Comparison of ENCODE assay signal across 15 cellular contexts in the genomic region with DNA sequence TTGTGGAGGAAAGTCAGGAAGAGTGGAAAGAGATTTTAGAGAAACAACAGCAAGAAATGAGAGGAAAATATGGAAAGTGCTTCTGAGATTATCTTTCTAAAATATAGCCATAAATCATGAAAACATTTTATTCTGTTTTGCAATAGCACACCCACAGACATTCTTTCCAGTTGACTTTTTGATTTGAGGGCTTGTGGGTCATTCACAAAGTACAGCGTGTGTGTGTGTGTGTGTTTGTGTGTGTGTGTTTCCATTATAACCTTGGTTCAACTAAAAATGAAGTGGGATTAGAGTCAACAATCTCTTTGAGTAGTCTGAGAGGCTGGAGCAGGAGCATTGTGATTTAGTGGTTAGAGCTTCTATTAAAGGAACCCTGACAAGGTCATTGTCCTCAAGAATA.
A peak's percentile ranks its signal among the peaks of the same experiment; 100 is the strongest.
DNase-seq lines count a peak whose midpoint lies in the region; ATAC-seq and TF ChIP-seq lines count a peak whose summit lies in the region.
"Had no signal": no experiment of that assay in that cellular context is flagged by ENCODE, and none has a peak within 500 bp of the region (broad histone marks: within the 10 kb centered on the region; RNA-seq: fewer than 3 reads in every experiment).

No MANE protein-coding gene starts in this region.

- H3K4me2 ChIP-seq in fibroblast of lung (ENCODE audit: extremely low read depth, insufficient read depth, low read length) (no peak overlapping the region), osteoblast (ENCODE audit: insufficient read depth, low read length) (peak overlapping the region; percentile 64)

- CTCF ChIA-PET in naive thymus-derived CD4-positive, alpha-beta T cell (lab: Charles Lee): no interaction called here

- no peaks in the 10 kb centered on the region for H3K27me3 ChIP-seq in fibroblast of lung (ENCODE audit: control insufficient read depth, insufficient read depth, low read length)
- H3K27me3 ChIP-seq in osteoblast (ENCODE audit: insufficient read depth, low read length): no peaks in the 10 kb centered on the region
- H3K27me3 ChIP-seq in naive thymus-derived CD4-positive, alpha-beta T cell (ENCODE audit: control insufficient read depth in 2 of 2, insufficient read depth in 2 of 2, low read length in 2 of 2): peaks cover 0 to 2% of the 10 kb centered on the region in 2 donors

- POLR2A ChIA-PET in naive thymus-derived CD4-positive, alpha-beta T cell (lab: Charles Lee): no interaction called here

- H3K4me1 ChIP-seq in fibroblast of lung (ENCODE audit: control insufficient read depth, extremely low read depth, insufficient read depth, low read length) (no peaks in the 10 kb centered on the region), osteoblast (ENCODE audit: insufficient read depth, low read length) (peaks cover 23% of the 10 kb centered on the region)
- no peaks in the 10 kb centered on the region for H3K4me1 ChIP-seq in naive thymus-derived CD4-positive, alpha-beta T cell (ENCODE audit: control insufficient read depth in 2 of 2, insufficient read depth in 2 of 2, low read length in 2 of 2)

- no peak overlapping the region for H3K4me3 Mint-ChIP-seq in naive thymus-derived CD4-positive, alpha-beta T cell
- H3K4me3 Mint-ChIP-seq: activated CD8-positive, alpha-beta T cell treated with anti-CD3 and anti-CD28 coated beads, Interleukin-2, amount 10 ng/mL, durations not matched to agents 7 days and 5 days; activated T-helper 17 cell treated with anti-CD3 and anti-CD28 coated beads, Interleukin-2, amount 50 U/mL, for 72 hours had no signal

- H3K79me2 ChIP-seq in fibroblast of lung (ENCODE audit: control insufficient read depth, insufficient read depth, low read length) (no peaks in the 10 kb centered on the region), osteoblast (ENCODE audit: insufficient read depth, low read length) (no peaks in the 10 kb centered on the region)

- H3K9me3 ChIP-seq in fibroblast of lung (ENCODE audit: control insufficient read depth, insufficient read depth, low read depth, low read length) (no peaks in the 10 kb centered on the region), osteoblast (ENCODE audit: low read depth, low read length) (no peaks in the 10 kb centered on the region)
- no peaks in the 10 kb centered on the region for H3K9me3 ChIP-seq in naive thymus-derived CD4-positive, alpha-beta T cell (ENCODE audit: control insufficient read depth in 2 of 3, low read length in 3 of 3)

- no peak for TF ChIP-seq CTCF in AG09309 (IDR thresholded peaks at IDR 0.05; ENCODE audit: control insufficient read depth, insufficient read depth, low read depth, low read length, missing control alignments)
- TF ChIP-seq CTCF in fibroblast of lung (conservative IDR thresholded peaks at IDR 0.05 in 1 of 2, IDR thresholded peaks at IDR 0.05 in 1 of 2; ENCODE audit: low read depth in 1 of 2, low read length in 2 of 2): no peak
- no peak for TF ChIP-seq CTCF in osteoblast (IDR thresholded peaks at IDR 0.05; ENCODE audit: extremely low read depth, low read depth, low read length)

- no peaks in the 10 kb centered on the region for H4K20me1 ChIP-seq in fibroblast of lung (ENCODE audit: control insufficient read depth, extremely low read depth, insufficient read depth, low read length)
- no peaks in the 10 kb centered on the region for H4K20me1 ChIP-seq in osteoblast (ENCODE audit: insufficient read depth, low read length)

- H3K27me3 Mint-ChIP-seq in naive thymus-derived CD4-positive, alpha-beta T cell: peaks cover 0 to 23% (median 17%) of the 10 kb centered on the region in 5 donors

- DNase-seq in AG09309 (ENCODE audit: low read depth) (peak; percentile 73), fibroblast of lung (ENCODE audit: low read depth in 2 of 2) (peak; percentile 60 to 63), osteoblast (ENCODE audit: insufficient read length, low spot score, missing footprints) (no peak), NAMALWA (ENCODE audit: low spot score) (no peak), SW 1271 (lab: John Stamatoyannopoulos, UW) (no peak)
- DNase-seq in naive thymus-derived CD4-positive, alpha-beta T cell: no peak
- DNase-seq in activated CD8-positive, alpha-beta memory T cell treated with anti-CD3 and anti-CD28 coated beads for 24 hours: no peak
- DNase-seq: activated CD8-positive, alpha-beta T cell treated with anti-CD3 and anti-CD28 coated beads, Interleukin-2, amount 10 ng/mL, durations not matched to agents 7 days and 5 days; effector CD8-positive, alpha-beta T cell; Kasumi-1; NCI-H526 treated with DMSO at 0.1 percent for 48 hours; PC-3; WERI-Rb-1 had no signal

- no peak overlapping the region for H3K9ac ChIP-seq in fibroblast of lung (ENCODE audit: insufficient read depth, low read length)

- no peaks in the 10 kb centered on the region for H3K9me3 Mint-ChIP-seq in naive thymus-derived CD4-positive, alpha-beta T cell
- H3K9me3 Mint-ChIP-seq: activated T-helper 17 cell treated with anti-CD3 and anti-CD28 coated beads, Interleukin-2, amount 50 U/mL, for 72 hours had no signal

- H3K27ac ChIP-seq in fibroblast of lung (ENCODE audit: insufficient read depth, low read length) (no peak overlapping the region), osteoblast (ENCODE audit: low read depth, low read length) (peak overlapping the region; percentile 82)
- H3K27ac ChIP-seq in naive thymus-derived CD4-positive, alpha-beta T cell (ENCODE audit: low read depth, low read length): no peak overlapping the region
- H3K27ac ChIP-seq: WERI-Rb-1 had no signal

- H3K36me3 ChIP-seq in fibroblast of lung (ENCODE audit: control insufficient read depth, insufficient read depth, low read length) (no peaks in the 10 kb centered on the region), osteoblast (ENCODE audit: insufficient read depth, low read length) (no peaks in the 10 kb centered on the region)
- H3K36me3 ChIP-seq in naive thymus-derived CD4-positive, alpha-beta T cell (ENCODE audit: control insufficient read depth in 2 of 3, insufficient read depth in 3 of 3, low read length in 3 of 3): no peaks in the 10 kb centered on the region
- H3K36me3 ChIP-seq: WERI-Rb-1 had no signal

- no peak; the same call in 2 of the 3 replicates for ATAC-seq in SK-N-SH treated with all-trans-retinoic acid at 6 μM for 48 hours
- no peak for ATAC-seq in naive thymus-derived CD4-positive, alpha-beta T cell
- ATAC-seq: activated CD8-positive, alpha-beta T cell treated with anti-CD3 and anti-CD28 coated beads, Interleukin-2, amount 10 ng/mL, durations not matched to agents 7 days and 5 days; activated T-helper 17 cell treated with anti-CD3 and anti-CD28 coated beads, Interleukin-2, amount 50 U/mL, for 72 hours; PC-3 had no signal

- intact Hi-C loops in naive thymus-derived CD4-positive, alpha-beta T cell (cut with micrococcal nuclease): no loop called here

- no peak overlapping the region for H3K4me3 ChIP-seq in AG09309 (ENCODE audit: control insufficient read depth, low read depth, low read length)
- H3K4me3 ChIP-seq in fibroblast of lung (replicated peaks in 1 of 4; ENCODE audit: control extremely low read depth in 1 of 4, insufficient read depth in 1 of 4, low read depth in 3 of 4, low read length in 4 of 4): no peak overlapping the region
- H3K4me3 ChIP-seq in osteoblast (ENCODE audit: insufficient read depth, low read length): peak overlapping the region; percentile 18
- no peak overlapping the region for H3K4me3 ChIP-seq in naive thymus-derived CD4-positive, alpha-beta T cell (ENCODE audit: low read length)

- H2AFZ ChIP-seq in fibroblast of lung (ENCODE audit: low read length): no peak overlapping the region
- no peak overlapping the region for H2AFZ ChIP-seq in osteoblast (ENCODE audit: low read length)

- H3K36me3 Mint-ChIP-seq in naive thymus-derived CD4-positive, alpha-beta T cell: no peaks in the 10 kb centered on the region

- H3K4me1 Mint-ChIP-seq in naive thymus-derived CD4-positive, alpha-beta T cell: no peaks in the 10 kb centered on the region
- H3K4me1 Mint-ChIP-seq: activated T-helper 17 cell treated with anti-CD3 and anti-CD28 coated beads, Interleukin-2, amount 50 U/mL, for 72 hours had no signal

- no peak overlapping the region for H3K27ac Mint-ChIP-seq in naive thymus-derived CD4-positive, alpha-beta T cell
- H3K27ac Mint-ChIP-seq: activated CD8-positive, alpha-beta T cell treated with anti-CD3 and anti-CD28 coated beads, Interleukin-2, amount 10 ng/mL, durations not matched to agents 7 days and 5 days; activated T-helper 17 cell treated with anti-CD3 and anti-CD28 coated beads, Interleukin-2, amount 50 U/mL, for 72 hours had no signal

TF ChIP-seq in SK-N-SH treated with all-trans-retinoic acid at 6 μM for 48 hours, 23 proteins besides CTCF, POLR2A, EP300 and RAD21:
- TF ChIP-seq PPARA (CRISPR knock-in tag; IDR thresholded peaks at IDR 0.05; ENCODE audit: borderline replicate concordance): no peak
- no peak for TF ChIP-seq GLIS3 (CRISPR knock-in tag; IDR thresholded peaks at IDR 0.05)
- TF ChIP-seq ISL1 (CRISPR knock-in tag; IDR thresholded peaks at IDR 0.05): peak; percentile 66; the same call in 1 of the 2 replicates
- no peak for TF ChIP-seq ZFP3 (CRISPR knock-in tag; IDR thresholded peaks at IDR 0.05)
- TF ChIP-seq, protein P1, sequence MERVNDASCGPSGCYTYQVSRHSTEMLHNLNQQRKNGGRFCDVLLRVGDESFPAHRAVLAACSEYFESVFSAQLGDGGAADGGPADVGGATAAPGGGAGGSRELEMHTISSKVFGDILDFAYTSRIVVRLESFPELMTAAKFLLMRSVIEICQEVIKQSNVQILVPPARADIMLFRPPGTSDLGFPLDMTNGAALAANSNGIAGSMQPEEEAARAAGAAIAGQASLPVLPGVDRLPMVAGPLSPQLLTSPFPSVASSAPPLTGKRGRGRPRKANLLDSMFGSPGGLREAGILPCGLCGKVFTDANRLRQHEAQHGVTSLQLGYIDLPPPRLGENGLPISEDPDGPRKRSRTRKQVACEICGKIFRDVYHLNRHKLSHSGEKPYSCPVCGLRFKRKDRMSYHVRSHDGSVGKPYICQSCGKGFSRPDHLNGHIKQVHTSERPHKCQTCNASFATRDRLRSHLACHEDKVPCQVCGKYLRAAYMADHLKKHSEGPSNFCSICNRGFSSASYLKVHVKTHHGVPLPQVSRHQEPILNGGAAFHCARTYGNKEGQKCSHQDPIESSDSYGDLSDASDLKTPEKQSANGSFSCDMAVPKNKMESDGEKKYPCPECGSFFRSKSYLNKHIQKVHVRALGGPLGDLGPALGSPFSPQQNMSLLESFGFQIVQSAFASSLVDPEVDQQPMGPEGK (CRISPR knock-in tag; IDR thresholded peaks at IDR 0.05; ENCODE audit: borderline replicate concordance): no peak
- no peak for TF ChIP-seq ZNF70 (CRISPR knock-in tag; IDR thresholded peaks at IDR 0.05)
TF ChIP-seq in SK-N-SH treated with all-trans-retinoic acid at 6 μM for 48 hours: peak in this region for 1.

Comparison
In these comparisons a context has a peak if more than half of its experiments do, and no peak if none do; other contexts are left out.
1. DNase-seq: peak in AG09309 (single experiment) and fibroblast of lung (2 of 2); none in osteoblast (single experiment), NAMALWA (single experiment), naive thymus-derived CD4-positive, alpha-beta T cell (0 of 9), SW 1271 (0 of 2) and activated CD8-positive, alpha-beta memory T cell treated with anti-CD3 and anti-CD28 coated beads for 24 hours (single experiment).